ENCODE assay signal across 9 cellular contexts in genomic region chr17:7352559-7352889, GRCh38. TPM values are rescaled to one million over a fixed set of nuclear protein-coding genes. Genes with fewer than 3 reads are reported as not detected.
DNase-seq lines count a peak whose midpoint lies in the region; ATAC-seq and TF ChIP-seq lines count a peak whose summit lies in the region.
"Had no signal": no experiment of that assay in that cellular context is flagged by ENCODE, and none has a peak within 500 bp of the region (broad histone marks: within the 10 kb centered on the region; RNA-seq: fewer than 3 reads in every experiment).

No MANE protein-coding gene starts in this region.

- H3K9me3 ChIP-seq in right atrium auricular region (no peaks in the 10 kb centered on the region), mononuclear cell (ENCODE audit: low read depth, low read length) (no peaks in the 10 kb centered on the region), uterus (no peaks in the 10 kb centered on the region)

- H3K4me1 ChIP-seq in right atrium auricular region (peaks cover 0 to 74% of the 10 kb centered on the region in 2 donors), mononuclear cell (ENCODE audit: insufficient read depth, low read length) (peaks cover 40% of the 10 kb centered on the region), uterus (peaks cover 0 to 8% of the 10 kb centered on the region in 2 donors)

- intact Hi-C loops in cardiac septum (cut with DNase I) (loop anchor here (2.0 kb wide), 1 partner anchor 72 kb away; the partner anchor contains the start of gene SLC2A4), uterus (cut with DNase I; ENCODE audit: low total_unique reads) (loop anchor here (10.0 kb wide), 1 partner anchor 232 kb away; the partner anchor contains the start of gene MPDU1)

- H3K27me3 ChIP-seq in right atrium auricular region (no peaks in the 10 kb centered on the region), mononuclear cell (ENCODE audit: insufficient read depth, low read length) (no peaks in the 10 kb centered on the region), uterus (no peaks in the 10 kb centered on the region)

- H3K4me3 ChIP-seq in right atrium auricular region, result peak overlapping the region; percentile 68 to 73
- H3K4me3 ChIP-seq in mononuclear cell (ENCODE audit: low read length), result peak overlapping the region; percentile 59
- peak overlapping the region; percentile 76 to 97 for H3K4me3 ChIP-seq in uterus

- no peak for TF ChIP-seq CTCF in right atrium auricular region (IDR thresholded peaks at IDR 0.05)
- no peak for TF ChIP-seq CTCF in uterus (IDR thresholded peaks at IDR 0.05)

- no peak for TF ChIP-seq POLR2A in uterus (IDR thresholded peaks at IDR 0.05)

- H3K27ac ChIP-seq in right atrium auricular region (peak overlapping the region; percentile 96 to 98), caudate nucleus (ENCODE audit: low read depth, low read length) (peak overlapping the region; percentile 95), uterus (peak overlapping the region; percentile 95 to 97)
- H3K27ac ChIP-seq: KMS-11 had no signal

- ATAC-seq in HG03280 (IDR thresholded peaks at IDR 0.05; ENCODE audit: unreplicated experiment), result no peak
- no peak for ATAC-seq in GM18861 (IDR thresholded peaks at IDR 0.05; ENCODE audit: unreplicated experiment)

- DNase-seq in right atrium auricular region (ENCODE audit: low spot score) (no peak), cardiac septum (ENCODE audit: low spot score) (no peak), caudate nucleus (lab: John Stamatoyannopoulos, UW) (no peak), uterus (no peak), GF-D8 (lab: John Stamatoyannopoulos, UW) (no peak)

- no peaks in the 10 kb centered on the region for H3K36me3 ChIP-seq in right atrium auricular region
- no peaks in the 10 kb centered on the region for H3K36me3 ChIP-seq in uterus

RNA-seq across cellular contexts. Expression of gene KCTD11, which starts 0.6 kb away (rescaled TPM):
- total RNA-seq in right atrium auricular region (1 to 10 TPM; 4.2 to 6.9 TPM), cardiac septum (9.6 TPM), mononuclear cell (0.73 TPM), uterus (10 to 100 TPM in 1 of 4 donors, 1 to 10 TPM in 3; 2.6 to 14.7 (median 7.2) TPM)

RNA-seq across cellular contexts. Expression of gene TMEM95, which starts 2.4 kb away (rescaled TPM):
- total RNA-seq in right atrium auricular region (not detected), cardiac septum (not detected), mononuclear cell (not detected), uterus (not detected)

RNA-seq across cellular contexts. Expression of gene ACAP1, which starts 16.2 kb away (rescaled TPM):
- total RNA-seq in right atrium auricular region (1 to 10 TPM; 5.1 to 6.7 TPM), cardiac septum (16.4 TPM), mononuclear cell (107 TPM), uterus (10 to 100 TPM in 1 of 4 donors, 1 to 10 TPM in 2, under 1 TPM in 1; 0.29 to 11.2 (median 1.7) TPM)

RNA-seq across cellular contexts. Expression of gene NEURL4, which starts 23.4 kb away (rescaled TPM):
- total RNA-seq in right atrium auricular region (10 to 100 TPM in 1 of 2 donors, 1 to 10 TPM in 1; 9.5 to 12.8 TPM), cardiac septum (29.9 TPM), mononuclear cell (4.8 TPM), uterus (10 to 100 TPM; 12.4 to 64.7 (median 34.1) TPM)

RNA-seq across cellular contexts. Expression of gene TNK1, which starts 28.4 kb away (rescaled TPM):
- 1 to 10 TPM; 4.1 to 4.8 TPM for total RNA-seq in right atrium auricular region
- total RNA-seq in cardiac septum, result 2.0 TPM
- total RNA-seq in mononuclear cell, result 5.5 TPM
- 1 to 10 TPM in 3 of 4 donors, under 1 TPM in 1; 0.26 to 9.2 (median 1.8) TPM for total RNA-seq in uterus
